Comparison of ENCODE assay signal across 8 cellular contexts in the genomic region with DNA sequence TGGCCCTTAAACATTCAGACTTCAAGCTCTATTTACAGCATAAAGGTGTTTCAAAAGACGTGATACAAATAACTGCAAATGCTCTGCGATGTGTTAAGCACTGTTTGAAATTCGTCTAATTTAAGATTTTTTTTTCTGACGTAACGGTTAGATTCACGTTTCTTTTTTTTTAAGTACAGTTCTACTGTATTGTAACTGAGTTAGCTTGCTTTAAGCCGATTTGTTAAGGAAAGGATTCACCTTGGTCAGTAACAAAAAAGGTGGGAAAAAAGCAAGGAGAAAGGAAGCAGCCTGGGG. TPM values are rescaled to one million over a fixed set of nuclear protein-coding genes. Genes with fewer than 3 reads are reported as not detected.
DNase-seq lines count a peak whose midpoint lies in the region; ATAC-seq lines count a peak whose summit lies in the region.

No MANE protein-coding gene starts in this region.

- H3K27ac Mint-ChIP-seq in activated T-helper 17 cell treated with anti-CD3 and anti-CD28 coated beads, Interleukin-2, amount 50 U/mL, for 72 hours: peak overlapping the region; percentile 43

- H3K27me3 Mint-ChIP-seq in activated T-helper 17 cell treated with anti-CD3 and anti-CD28 coated beads, Interleukin-2, amount 50 U/mL, for 72 hours: peaks cover 13% of the 10 kb centered on the region

- H3K9me3 ChIP-seq in iPS-18c (ENCODE audit: control insufficient read depth, insufficient read depth, low read length) (no peaks in the 10 kb centered on the region), stomach smooth muscle (ENCODE audit: control insufficient read depth in 2 of 2, low read length in 2 of 2) (no peaks in the 10 kb centered on the region)

- H3K4me1 Mint-ChIP-seq in activated T-helper 17 cell treated with anti-CD3 and anti-CD28 coated beads, Interleukin-2, amount 50 U/mL, for 72 hours: no peaks in the 10 kb centered on the region

- peak; percentile 36 for DNase-seq in NCI-H510A treated with DMSO at 0.1 percent for 48 hours (lab: John Stamatoyannopoulos, UW)
- no peak for DNase-seq in NCI-H510A (lab: John Stamatoyannopoulos, UW)
- no peak for DNase-seq in NCI-H146 (lab: John Stamatoyannopoulos, UW)
- DNase-seq in UCSD-AML1 (lab: John Stamatoyannopoulos, UW; ENCODE audit: unreplicated experiment): no peak
- DNase-seq in NOMO-1 treated with dmso at 0.1 percent for 144 hours (lab: John Stamatoyannopoulos, UW; ENCODE audit: unreplicated experiment): no peak

- no peaks in the 10 kb centered on the region for H3K9me3 Mint-ChIP-seq in activated T-helper 17 cell treated with anti-CD3 and anti-CD28 coated beads, Interleukin-2, amount 50 U/mL, for 72 hours

- no peak overlapping the region for H3K27ac ChIP-seq in stomach smooth muscle (ENCODE audit: low read length)

- H3K4me1 ChIP-seq in stomach smooth muscle (ENCODE audit: control insufficient read depth, insufficient read depth, low read length): peaks cover 32% of the 10 kb centered on the region

- no peak for ATAC-seq in activated T-helper 17 cell treated with anti-CD3 and anti-CD28 coated beads, Interleukin-2, amount 50 U/mL, for 72 hours (replicated peaks)

- H3K4me3 Mint-ChIP-seq in activated T-helper 17 cell treated with anti-CD3 and anti-CD28 coated beads, Interleukin-2, amount 50 U/mL, for 72 hours: peak overlapping the region; percentile 75

- peak overlapping the region; percentile 62 to 82 for H3K9ac ChIP-seq in stomach smooth muscle (ENCODE audit: low read length in 2 of 2)

- H3K4me3 ChIP-seq in iPS-18c (ENCODE audit: insufficient read depth, low read depth, low read length) (peak overlapping the region; percentile 46; the same call in 1 of the 2 replicates), stomach smooth muscle (ENCODE audit: low read length in 2 of 2) (peak overlapping the region; percentile 83 to 84)

- no peaks in the 10 kb centered on the region for H3K36me3 ChIP-seq in stomach smooth muscle (ENCODE audit: control insufficient read depth in 2 of 2, insufficient read depth in 2 of 2, low read length in 2 of 2)

- peaks cover 28 to 34% of the 10 kb centered on the region in 2 donors for H3K27me3 ChIP-seq in stomach smooth muscle (ENCODE audit: control insufficient read depth in 1 of 2, insufficient read depth in 2 of 2, low read length in 2 of 2)

- no peaks in the 10 kb centered on the region for H3K36me3 Mint-ChIP-seq in activated T-helper 17 cell treated with anti-CD3 and anti-CD28 coated beads, Interleukin-2, amount 50 U/mL, for 72 hours (ENCODE audit: low read depth)

RNA-seq across cellular contexts. Expression of gene MAPT, which starts 0.7 kb away (rescaled TPM):
- total RNA-seq in activated T-helper 17 cell treated with anti-CD3 and anti-CD28 coated beads, Interleukin-2, amount 50 U/mL, for 72 hours: 1 to 10 TPM in 1 of 2 donors, under 1 TPM in 1; 0.63 to 4.9 TPM

RNA-seq across cellular contexts. Expression of gene SPPL2C, which starts 49.0 kb away (rescaled TPM):
- not detected for total RNA-seq in activated T-helper 17 cell treated with anti-CD3 and anti-CD28 coated beads, Interleukin-2, amount 50 U/mL, for 72 hours
